In the genomic region with DNA sequence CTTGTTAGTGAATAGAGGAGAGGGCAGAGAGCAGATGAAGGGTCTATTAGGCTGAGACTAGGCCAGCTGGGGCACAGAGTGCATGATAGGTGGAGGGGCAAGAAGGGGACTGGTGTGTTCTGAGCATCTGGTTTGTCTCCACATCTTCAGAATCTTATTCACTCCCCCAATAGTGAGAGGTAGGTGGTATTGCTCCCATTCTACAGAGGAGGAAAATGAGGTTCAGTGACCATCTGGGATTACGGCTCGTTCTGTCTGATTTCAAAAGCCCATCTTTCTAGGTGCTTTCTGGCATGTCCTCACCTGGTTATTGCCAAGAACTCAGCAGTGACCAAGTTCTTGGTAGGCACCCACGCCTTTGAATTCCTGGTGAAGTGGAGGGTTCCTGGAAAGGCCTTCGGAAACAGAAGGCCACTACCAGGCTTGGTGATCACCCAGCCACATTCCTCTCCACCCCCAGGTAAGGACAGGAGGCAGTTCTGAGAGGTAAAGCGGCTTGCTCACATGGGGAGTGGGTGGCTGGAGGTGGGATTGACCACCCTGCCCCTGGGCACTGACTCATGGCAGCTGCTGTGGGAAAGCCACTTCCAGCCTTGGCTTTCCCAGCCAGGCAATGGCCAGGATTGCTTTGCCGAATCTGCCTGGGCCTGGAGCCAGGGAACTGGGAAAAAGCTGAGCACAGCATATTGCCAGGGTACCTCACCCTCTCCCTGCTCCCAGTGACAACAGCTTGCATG, we compare ENCODE assay signal across 1 cellular context.
TF ChIP-seq lines count a peak whose summit lies in the region.

No MANE protein-coding gene starts in this region.

TF ChIP-seq in H1, 55 proteins besides CTCF, POLR2A, EP300 and RAD21:
- TF ChIP-seq SIN3A (conservative IDR thresholded peaks at IDR 0.05 in 1 of 2, IDR thresholded peaks at IDR 0.05 in 1 of 2; ENCODE audit: low read depth in 1 of 2, low read length in 2 of 2) (no peak), GTF2F1 (IDR thresholded peaks at IDR 0.05; ENCODE audit: borderline replicate concordance, low read depth, low read length) (no peak), MAFK (IDR thresholded peaks at IDR 0.05; ENCODE audit: low read depth, low read length) (no peak), PHF8 (conservative IDR thresholded peaks at IDR 0.05; ENCODE audit: low read depth, low read length) (no peak), ASH2L (IDR thresholded peaks at IDR 0.05; ENCODE audit: low read length) (no peak)
- TF ChIP-seq, protein P1, sequence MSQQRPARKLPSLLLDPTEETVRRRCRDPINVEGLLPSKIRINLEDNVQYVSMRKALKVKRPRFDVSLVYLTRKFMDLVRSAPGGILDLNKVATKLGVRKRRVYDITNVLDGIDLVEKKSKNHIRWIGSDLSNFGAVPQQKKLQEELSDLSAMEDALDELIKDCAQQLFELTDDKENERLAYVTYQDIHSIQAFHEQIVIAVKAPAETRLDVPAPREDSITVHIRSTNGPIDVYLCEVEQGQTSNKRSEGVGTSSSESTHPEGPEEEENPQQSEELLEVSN (IDR thresholded peaks at IDR 0.05): no peak
TF ChIP-seq in H1: peak in this region for 0.
